Comparison of ENCODE assay signal across 2 cellular contexts in genomic region chr15:28996953-28997352, GRCh38.
TF ChIP-seq lines count a peak whose summit lies in the region.

No MANE protein-coding gene starts in this region.

TF ChIP-seq in K562, 482 proteins besides CTCF, POLR2A, EP300 and RAD21 (continued from another document):
- TF ChIP-seq HOMEZ (CRISPR knock-in tag; IDR thresholded peaks at IDR 0.05), result no peak
- TF ChIP-seq PTTG1 (tag; IDR thresholded peaks at IDR 0.05; ENCODE audit: low read depth), result no peak

TF ChIP-seq in SK-N-SH treated with all-trans-retinoic acid at 6 μM for 48 hours, 23 proteins besides CTCF, POLR2A, EP300 and RAD21 (continued from another document):
- TF ChIP-seq OSR1 (CRISPR knock-in tag; IDR thresholded peaks at IDR 0.05) (no peak), POU6F1 (CRISPR knock-in tag; IDR thresholded peaks at IDR 0.05; ENCODE audit: borderline replicate concordance, low read depth) (no peak), TSHZ2 (CRISPR knock-in tag; IDR thresholded peaks at IDR 0.05) (no peak)
TF ChIP-seq in SK-N-SH treated with all-trans-retinoic acid at 6 μM for 48 hours: peak in this region for 0.
